Comparison of ENCODE assay signal across 8 cellular contexts in the genomic region with DNA sequence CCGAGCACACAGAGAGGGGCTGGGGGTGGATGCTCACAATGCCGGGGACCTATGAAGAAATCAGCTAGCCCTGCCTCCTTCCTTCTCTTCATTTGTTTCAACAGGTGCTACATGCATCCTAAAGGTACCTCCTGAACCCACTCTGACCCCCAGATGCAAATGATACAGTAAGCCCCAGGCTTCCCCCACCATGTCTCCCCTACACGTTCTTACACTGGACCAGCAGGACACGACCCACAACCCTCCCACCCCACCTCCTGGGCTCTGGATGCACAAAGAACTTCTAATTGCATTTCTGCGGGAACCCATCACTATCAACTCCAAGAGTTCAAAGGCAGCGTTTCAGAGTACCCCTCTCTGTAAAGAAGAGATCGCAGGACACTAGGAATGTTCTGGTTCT. TPM values are rescaled to one million over a fixed set of nuclear protein-coding genes. Genes with fewer than 3 reads are reported as not detected.
DNase-seq lines count a peak whose midpoint lies in the region; ATAC-seq and TF ChIP-seq lines count a peak whose summit lies in the region.
"Had no signal": no experiment of that assay in that cellular context is flagged by ENCODE, and none has a peak within 500 bp of the region (broad histone marks: within the 10 kb centered on the region; RNA-seq: fewer than 3 reads in every experiment).

No MANE protein-coding gene starts in this region.

- H3K23ac ChIP-seq in H9 (ENCODE audit: insufficient read length, low read depth, low read length) = no peak overlapping the region

- H3T11ph ChIP-seq in H9 (ENCODE audit: low read length) = no peak overlapping the region

- H2BK20ac ChIP-seq in H9 (ENCODE audit: low read depth, low read length, poor library complexity, severe bottlenecking) = no peak overlapping the region

- H3K4me1 ChIP-seq in H9 (ENCODE audit: insufficient read depth, low read length) = peaks cover 17% of the 10 kb centered on the region
- H3K4me1 ChIP-seq in iPS-15b (ENCODE audit: control insufficient read depth, insufficient read depth, low read length) = peaks cover 11% of the 10 kb centered on the region

- H3K36me3 ChIP-seq in iPS-15b (ENCODE audit: control insufficient read depth, insufficient read depth, low read length) = no peaks in the 10 kb centered on the region

- H3K4me3 Mint-ChIP-seq in H9 (peak overlapping the region; percentile 84 to 89), T-cell (peak overlapping the region; percentile 87 to 99 (median 96))

- no peaks in the 10 kb centered on the region for H3K79me1 ChIP-seq in H9 (ENCODE audit: insufficient read depth, low read depth, low read length, poor library complexity, severe bottlenecking)

- CTCF ChIA-PET in T-cell (lab: Charles Lee) = interaction anchor here in 1 of 2 donors (1.2 kb wide), 1 partner anchor 51 kb away, joined by 3 read pairs; no protein-coding TSS in a partner anchor

- H3K27ac Mint-ChIP-seq in H9 = no peak overlapping the region
- H3K27ac Mint-ChIP-seq in T-cell = peak overlapping the region in 1 of 2 donors; percentile 40

- H3K27me3 Mint-ChIP-seq in H9 (ENCODE audit: low read depth) (peaks cover 39% of the 10 kb centered on the region), T-cell (no peaks in the 10 kb centered on the region)

- no peak overlapping the region for H2BK120ac ChIP-seq in H9 (ENCODE audit: low read depth, low read length, poor library complexity, severe bottlenecking)

- H4K5ac ChIP-seq in H9 (ENCODE audit: insufficient read length, low read depth, low read length) = no peak overlapping the region

- H3K9me3 ChIP-seq in H9 (ENCODE audit: control insufficient read depth, low read depth, low read length) = no peaks in the 10 kb centered on the region
- no peaks in the 10 kb centered on the region for H3K9me3 ChIP-seq in iPS-15b (ENCODE audit: control insufficient read depth, insufficient read depth, low read length)

- no peaks in the 10 kb centered on the region; a peak in 1 of 5 replicates for H3K9me3 Mint-ChIP-seq in H9
- no peaks in the 10 kb centered on the region for H3K9me3 Mint-ChIP-seq in T-cell

- no peak overlapping the region for H4K8ac ChIP-seq in H9 (replicated peaks; ENCODE audit: insufficient read length, low read depth, low read length)

- DNase-seq in H9 = no peak
- no peak for DNase-seq in T-cell
- no peak for DNase-seq in omental fat pad (ENCODE audit: low spot score)
- DNase-seq: NCI-H187 treated with DMSO at 0.1 percent for 48 hours had no signal

- no peak overlapping the region for H3K4ac ChIP-seq in H9 (ENCODE audit: low read depth, low read length)

- no CpG with 5 or more reads among the region's 7 CpGs for WGBS in H9 (ENCODE audit: extremely low coverage, insufficient read length, low lambda C conversion rate)

- no peak overlapping the region for H2BK12ac ChIP-seq in H9 (ENCODE audit: insufficient read length, low read depth, low read length)

- H3K27ac ChIP-seq in H9 (ENCODE audit: insufficient read length, low read depth, low read length) (no peak overlapping the region), skin epidermis (no peak overlapping the region)

- no peak overlapping the region for H3K14ac ChIP-seq in H9 (ENCODE audit: insufficient read depth, low read length)

- H3K23me2 ChIP-seq in H9 (ENCODE audit: insufficient read length, low read depth, low read length, poor library complexity, severe bottlenecking) = peaks cover 4% of the 10 kb centered on the region

- H4K91ac ChIP-seq in H9 (ENCODE audit: insufficient read length, low read depth, low read length) = no peak overlapping the region

- no peak overlapping the region for H2AFZ ChIP-seq in H9 (ENCODE audit: low read length)

- H3K18ac ChIP-seq in H9 (ENCODE audit: insufficient read length, low read depth, low read length) = no peak overlapping the region

- H3K79me2 ChIP-seq in H9 (ENCODE audit: insufficient read depth, low read length) = peaks cover 5% of the 10 kb centered on the region; the same call in 1 of the 2 replicates

- H2BK15ac ChIP-seq in H9 (ENCODE audit: low read depth, low read length) = no peak overlapping the region

- H3K4me3 ChIP-seq in iPS-15b (ENCODE audit: low read depth, low read length) (peak overlapping the region; percentile 64), skin epidermis (peak overlapping the region; percentile 44 to 73 (median 60))

- no peaks in the 10 kb centered on the region for H4K20me1 ChIP-seq in H9 (ENCODE audit: control insufficient read depth, insufficient read depth, insufficient read length)

- no peak overlapping the region for H3K9ac ChIP-seq in H9 (ENCODE audit: extremely low read depth, insufficient read length, low read length)
- no peak overlapping the region for H3K9ac ChIP-seq in iPS-15b (ENCODE audit: low read depth, low read length)

- peaks cover 0 to 9% (median 7%) of the 10 kb centered on the region in 3 experiments; a peak in 5 of 7 replicates for H3K36me3 Mint-ChIP-seq in H9 (ENCODE audit: insufficient read depth in 1 of 3, low read depth in 3 of 3)
- H3K36me3 Mint-ChIP-seq in T-cell = peaks cover 25% of the 10 kb centered on the region

- H3K4me1 Mint-ChIP-seq in H9 (peaks cover 58% of the 10 kb centered on the region in 2 experiments), T-cell (peaks cover 48 to 54% (median 49%) of the 10 kb centered on the region in 3 donors)

- no peak overlapping the region for H2BK5ac ChIP-seq in H9 (ENCODE audit: insufficient read length, low read length)

- H3K4me2 ChIP-seq in H9 (ENCODE audit: insufficient read depth, insufficient read length, low read length) = peak overlapping the region; percentile 69

- no peak overlapping the region for H2AK5ac ChIP-seq in H9 (ENCODE audit: insufficient read length, low read length)

- peaks cover 5% of the 10 kb centered on the region; the same call in 1 of the 2 replicates for H3K27me3 ChIP-seq in H9 (ENCODE audit: insufficient read depth, low read length)
- peaks cover 27% of the 10 kb centered on the region for H3K27me3 ChIP-seq in iPS-15b (ENCODE audit: control insufficient read depth, insufficient read depth, low read length)

- no peak overlapping the region for H3K56ac ChIP-seq in H9 (ENCODE audit: insufficient read length, low read depth, low read length)

- no peak for ATAC-seq in T-cell (replicated peaks in 1 of 4)
- ATAC-seq in omental fat pad (ENCODE audit: low FRiP score) = no peak
- no peak for ATAC-seq in HG03460 (IDR thresholded peaks at IDR 0.05; ENCODE audit: unreplicated experiment)
- no peak for ATAC-seq in GM21717 (IDR thresholded peaks at IDR 0.05; ENCODE audit: unreplicated experiment)

- TF ChIP-seq CTCF in H9 (conservative IDR thresholded peaks at IDR 0.05) (no peak), omental fat pad (IDR thresholded peaks at IDR 0.05) (no peak)

- POLR2A ChIA-PET in T-cell (lab: Charles Lee) = no interaction called here

RNA-seq across cellular contexts. Expression of a gene that starts 2.1 kb away (rescaled TPM):
- total RNA-seq in H9 (2021) = 14.2 and 14.5 TPM in 2 replicates
- total RNA-seq in T-cell = 10 to 100 TPM; 25.8 to 70.6 (median 57.8) TPM
- 10 to 100 TPM; 20.0 to 43.0 (median 27.4) TPM for total RNA-seq in omental fat pad
